Comparison of ENCODE assay signal across 8 cellular contexts in the genomic region with DNA sequence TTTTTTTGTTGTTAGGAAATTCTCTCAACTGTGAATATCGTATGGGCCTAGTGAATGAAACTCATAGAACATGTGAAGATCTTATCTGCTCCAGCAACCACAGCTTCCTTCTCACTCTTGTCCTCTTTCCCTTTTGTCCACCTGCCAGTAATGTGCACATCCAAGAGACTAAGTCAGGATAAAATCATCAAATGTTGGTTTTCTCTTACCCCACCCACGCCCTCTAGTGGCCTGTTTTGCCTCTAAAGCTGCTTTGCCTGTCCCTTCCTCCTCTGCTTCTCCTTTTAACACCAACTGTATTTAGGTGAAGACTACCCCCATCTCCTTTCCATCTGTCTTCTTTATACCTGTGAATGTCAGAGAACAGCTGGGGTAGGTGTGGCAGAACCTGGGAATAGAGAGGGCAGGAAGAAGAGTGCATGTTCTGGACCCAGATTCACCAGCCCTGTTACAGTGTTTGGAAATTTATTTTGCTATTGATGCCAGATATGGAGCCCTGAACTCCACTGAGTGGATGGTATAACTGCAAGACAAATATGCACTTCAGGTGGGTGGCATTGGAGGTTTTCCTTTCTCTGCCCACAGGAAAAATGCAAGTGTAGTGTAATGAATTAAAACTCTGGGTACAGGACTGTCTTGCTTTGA. TPM values are rescaled to one million over a fixed set of nuclear protein-coding genes. Genes with fewer than 3 reads are reported as not detected.
DNase-seq lines count a peak whose midpoint lies in the region; ATAC-seq, FAIRE-seq and TF ChIP-seq lines count a peak whose summit lies in the region.

No MANE protein-coding gene starts in this region.

- 7 to 18% (median 10%) methylated on average over 2 of the region's 2 CpGs for WGBS in spleen, 5 donors

- H3K27ac Mint-ChIP-seq in astrocyte (ENCODE audit: unreplicated experiment) = no peak overlapping the region

- DNase-seq in GM13976 (ENCODE audit: low spot score) = peak; percentile 54
- DNase-seq in NCI-H1694 (lab: John Stamatoyannopoulos, UW) = peak; percentile 83
- DNase-seq in T1000 (lab: John Stamatoyannopoulos, UW) = peak; percentile 7
- DNase-seq in astrocyte (ENCODE audit: low read depth) = peak; percentile 55
- peak; percentile 68 to 71 for DNase-seq in hippocampal formation (lab: John Stamatoyannopoulos, UW)
- peak; percentile 87 for DNase-seq in spleen

- H3K4me3 ChIP-seq in astrocyte (ENCODE audit: insufficient read depth, low read depth, low read length) (no peak overlapping the region), spleen (peak overlapping the region in 1 of 8 donors; percentile 35)

- H3K36me3 Mint-ChIP-seq in astrocyte (ENCODE audit: low read depth, unreplicated experiment) = no peaks in the 10 kb centered on the region

- no peaks in the 10 kb centered on the region for H3K27me3 ChIP-seq in astrocyte (ENCODE audit: insufficient read depth, low read length)
- H3K27me3 ChIP-seq in spleen (replicated peaks in 1 of 7) = no peaks in the 10 kb centered on the region

- ATAC-seq in HG02970 (IDR thresholded peaks at IDR 0.05; ENCODE audit: low FRiP score, unreplicated experiment) = no peak
- ATAC-seq in GM19452 (IDR thresholded peaks at IDR 0.05; ENCODE audit: unreplicated experiment) = no peak

- H3K27ac ChIP-seq in astrocyte (ENCODE audit: low read depth, low read length) = no peak overlapping the region
- peak overlapping the region in 6 of 8 donors; percentile 10 to 86 (median 66) for H3K27ac ChIP-seq in spleen

- H3K4me3 Mint-ChIP-seq in astrocyte (ENCODE audit: unreplicated experiment) = no peak overlapping the region

- no peak for TF ChIP-seq POLR2A in spleen (IDR thresholded peaks at IDR 0.05)

- H3K79me2 ChIP-seq in astrocyte (ENCODE audit: insufficient read depth, low read length) = peaks cover 15% of the 10 kb centered on the region

- no peak overlapping the region for H2AFZ ChIP-seq in astrocyte (ENCODE audit: low read depth, low read length)

- intact Hi-C loops in spleen (cut with DNase I; ENCODE audit: low total_unique reads) = loop anchor here (5.0 kb wide), 2 partner anchors 128 to 167 kb away; no protein-coding TSS in a partner anchor

- no peaks in the 10 kb centered on the region for H3K9me3 ChIP-seq in astrocyte (ENCODE audit: insufficient read depth, low read depth, low read length)
- H3K9me3 ChIP-seq in spleen = no peaks in the 10 kb centered on the region

- H3K27me3 Mint-ChIP-seq in astrocyte (ENCODE audit: low read depth, unreplicated experiment) = no peaks in the 10 kb centered on the region

- H3K9me3 Mint-ChIP-seq in astrocyte (ENCODE audit: unreplicated experiment) = no peaks in the 10 kb centered on the region

- H3K4me1 ChIP-seq in astrocyte (ENCODE audit: insufficient read depth, low read length) = no peaks in the 10 kb centered on the region
- H3K4me1 ChIP-seq in spleen = peaks cover 39 to 100% (median 83%) of the 10 kb centered on the region in 6 donors

- peaks cover 12% of the 10 kb centered on the region for H3K4me1 Mint-ChIP-seq in astrocyte (ENCODE audit: low read depth, unreplicated experiment)

- TF ChIP-seq CTCF in GM13976 (IDR thresholded peaks at IDR 0.05; ENCODE audit: borderline replicate concordance, control extremely low read depth, extremely low read depth, insufficient read depth, missing control alignments) (peak; percentile 72), astrocyte (IDR thresholded peaks at IDR 0.05; ENCODE audit: insufficient read depth, low read depth, low read length) (peak; percentile 85), spleen (IDR thresholded peaks at IDR 0.05 in 8 of 11, conservative IDR thresholded peaks at IDR 0.05 in 3 of 11) (peak; percentile 73 to 91 (median 84))

- no peak for FAIRE-seq in astrocyte (lab: Jason Lieb, UNC)

- peaks cover 46% of the 10 kb centered on the region for H4K20me1 ChIP-seq in astrocyte (ENCODE audit: insufficient read depth, low read length)

- no peak overlapping the region for H3K9ac ChIP-seq in astrocyte (ENCODE audit: low read length)

- H3K36me3 ChIP-seq in astrocyte (ENCODE audit: insufficient read depth, low read length) (no peaks in the 10 kb centered on the region), spleen (no peaks in the 10 kb centered on the region)

- no peak overlapping the region for H3K4me2 ChIP-seq in astrocyte (ENCODE audit: low read length)

- in situ Hi-C loops in GM13976 (cut with MboI; ENCODE audit: low sequenced_read_pairs, unreplicated experiment) = loop anchor here (25.0 kb wide), 2 partner anchors 167 to 358 kb away; no protein-coding TSS in a partner anchor

RNA-seq across cellular contexts. Expression of gene MGAT5, which starts 8.4 kb away (rescaled TPM):
- total RNA-seq in astrocyte = 78.6 and 80.2 TPM in 2 replicates
- total RNA-seq in spleen = 100 to 1,000 TPM in 4 of 7 donors, 10 to 100 TPM in 3; 81.0 to 110 (median 101) TPM
- polyA plus RNA-seq in spleen = 10 to 100 TPM; 11.2 to 17.5 (median 14.4) TPM

Comparison
In these comparisons a context has a peak if more than half of its experiments do, and no peak if none do; other contexts are left out.
1. DNase-seq: peak in every context shown above with its lines; median percentile 87 in spleen; 83 in NCI-H1694; 70 in hippocampal formation; 55 in astrocyte; 54 in GM13976; 7 in T1000.